In the genomic region with DNA sequence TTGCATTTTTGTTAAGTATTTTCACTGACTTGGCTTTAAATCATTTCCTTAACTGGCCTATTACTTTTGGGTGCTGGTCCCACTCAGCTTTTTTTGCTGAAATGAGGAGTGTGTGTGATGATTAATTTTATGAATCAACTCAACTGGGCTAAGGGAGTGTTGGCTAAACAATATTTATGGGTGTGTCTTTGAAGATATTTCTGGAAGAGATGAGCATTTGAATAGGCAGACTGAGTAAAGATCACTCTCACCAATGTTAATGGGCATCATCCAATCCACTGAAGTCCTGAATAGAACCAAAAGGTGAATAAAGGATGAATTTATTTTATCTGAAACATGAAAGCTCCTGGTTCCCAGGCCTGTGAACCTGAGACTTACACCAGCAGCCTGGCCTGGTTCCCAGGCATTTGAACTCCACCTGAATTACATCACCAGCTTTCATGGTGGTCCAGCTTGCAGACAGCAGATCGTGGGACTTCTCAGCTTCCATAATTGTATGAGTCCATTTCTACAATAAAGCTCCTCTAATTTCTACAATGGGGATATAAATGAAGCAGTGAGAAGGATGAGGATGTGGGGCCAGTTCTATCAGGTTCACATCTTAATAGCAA, we compare ENCODE assay signal across 32 cellular contexts.
A peak's percentile ranks its signal among the peaks of the same experiment; 100 is the strongest.
DNase-seq lines count a peak whose midpoint lies in the region; ATAC-seq, FAIRE-seq and TF ChIP-seq lines count a peak whose summit lies in the region.
"Had no signal": no experiment of that assay in that cellular context is flagged by ENCODE, and none has a peak within 500 bp of the region (broad histone marks: within the 10 kb centered on the region; RNA-seq: fewer than 3 reads in every experiment).

No MANE protein-coding gene starts in this region.

- no peaks in the 10 kb centered on the region for H3K9me3 Mint-ChIP-seq in astrocyte (ENCODE audit: unreplicated experiment)
- H3K9me3 Mint-ChIP-seq: activated CD4-positive, alpha-beta T cell treated with anti-CD3 and anti-CD28 coated beads, Interleukin-2, amount 10 ng/mL, durations not matched to agents 24 days and 14 days; activated naive CD8-positive, alpha-beta T cell treated with anti-CD3 and anti-CD28 coated beads, Interleukin-2, amount 50 U/mL, for 24 hours; activated T-cell treated with anti-CD3 and anti-CD28 coated beads, Interleukin-2, amount 50 U/mL, for 24 hours; stimulated activated naive B cell treated with anti-CD40 and anti-IgM and Interleukin-4, amounts not matched to agents 10 μg/mL and 1 μg/mL and 100 μg/mL, for 72 hours had no signal

- DNase-seq in A549 (ENCODE audit: low read depth in 1 of 2, low spot score in 1 of 2) (peak in 1 of 2 experiments; percentile 18), HCT116 (ENCODE audit: low read depth, low spot score) (no peak), astrocyte (ENCODE audit: low read depth) (peak; percentile 50), iris pigment epithelial cell (ENCODE audit: low read depth) (peak; percentile 59), right atrium auricular region (ENCODE audit: low spot score) (no peak), activated gamma-delta T cell treated with Interleukin-2 at 50 U/mL for 16 hours (no peak), NCI-H1105 (lab: John Stamatoyannopoulos, UW) (no peak)
- DNase-seq: activated CD4-positive, alpha-beta T cell treated with anti-CD3 and anti-CD28 coated beads, Interleukin-2, amount 10 ng/mL, durations not matched to agents 24 days and 14 days; activated gamma-delta T cell; activated naive CD8-positive, alpha-beta T cell treated with anti-CD3 and anti-CD28 coated beads, Interleukin-2, amount 50 U/mL, for 24 hours; activated T-cell treated with anti-CD3 and anti-CD28 coated beads, Interleukin-2, amount 50 U/mL, for 24 hours; CD4-positive, alpha-beta memory T cell; EL; heart left ventricle; Kasumi-1; NCI-H510A; posterior cingulate gyrus; right lobe of liver; SIG-M5; stimulated activated naive B cell treated with anti-CD40 and anti-IgM and Interleukin-4, amounts not matched to agents 10 μg/mL and 1 μg/mL and 100 μg/mL, for 72 hours; SW 1271; T-helper 9 cell; testis; uterus had no signal

- H3K9me3 ChIP-seq in A549: no peaks in the 10 kb centered on the region
- no peaks in the 10 kb centered on the region for H3K9me3 ChIP-seq in HCT116 (ENCODE audit: control insufficient read depth in 1 of 2, insufficient read depth in 1 of 2, low read depth in 1 of 2, low read length in 2 of 2)
- no peaks in the 10 kb centered on the region for H3K9me3 ChIP-seq in astrocyte (ENCODE audit: insufficient read depth, low read depth, low read length)
- H3K9me3 ChIP-seq in right atrium auricular region: no peaks in the 10 kb centered on the region
- H3K9me3 ChIP-seq: HAP-1, heart left ventricle, right lobe of liver, testis, uterus had no signal

- 0% methylated on average over 1 of the region's 1 CpG for WGBS in A549 (ENCODE audit: missing lambda C conversion rate)

- H2AFZ ChIP-seq in HCT116 (ENCODE audit: low read depth, low read length, poor library complexity, severe bottlenecking): peak overlapping the region; percentile 82
- no peak overlapping the region for H2AFZ ChIP-seq in astrocyte (ENCODE audit: low read depth, low read length)

- H3K4me3 ChIP-seq in A549: no peak overlapping the region
- no peak overlapping the region for H3K4me3 ChIP-seq in HCT116 (replicated peaks in 1 of 2; ENCODE audit: low read depth in 1 of 2, low read length in 2 of 2)
- no peak overlapping the region for H3K4me3 ChIP-seq in astrocyte (ENCODE audit: insufficient read depth, low read depth, low read length)
- H3K4me3 ChIP-seq in right atrium auricular region: no peak overlapping the region
- H3K4me3 ChIP-seq: HAP-1, heart left ventricle, right lobe of liver, testis, uterus had no signal

- RAD21 ChIA-PET in HCT116 (lab: Charles Lee; ENCODE audit: low non-redundant PET in 1 of 2, low total read pairs in 2 of 2, uncharacterized antibody in 2 of 2, unreplicated experiment in 2 of 2): interaction anchor here in 1 of 2 experiments (1.8 kb wide), 1 partner anchor 87 kb away, joined by 8 read pairs; no protein-coding TSS in a partner anchor

- H3K27me3 ChIP-seq in HCT116 (ENCODE audit: insufficient read depth, low read length) (no peaks in the 10 kb centered on the region), astrocyte (ENCODE audit: insufficient read depth, low read length) (no peaks in the 10 kb centered on the region), right atrium auricular region (no peaks in the 10 kb centered on the region)
- H3K27me3 ChIP-seq: heart left ventricle, right lobe of liver, testis, uterus had no signal

- H3K4me2 ChIP-seq in A549 (peak overlapping the region; percentile 46), HCT116 (ENCODE audit: low read length) (peak overlapping the region; percentile 46), astrocyte (ENCODE audit: low read length) (no peak overlapping the region)

- no peaks in the 10 kb centered on the region for H3K4me1 Mint-ChIP-seq in astrocyte (ENCODE audit: low read depth, unreplicated experiment)
- H3K4me1 Mint-ChIP-seq: activated CD4-positive, alpha-beta T cell treated with anti-CD3 and anti-CD28 coated beads, Interleukin-2, amount 10 ng/mL, durations not matched to agents 24 days and 14 days; CD4-positive, alpha-beta memory T cell had no signal

- H3K27me3 Mint-ChIP-seq in astrocyte (ENCODE audit: low read depth, unreplicated experiment): no peaks in the 10 kb centered on the region
- H3K27me3 Mint-ChIP-seq: activated T-cell treated with anti-CD3 and anti-CD28 coated beads, Interleukin-2, amount 50 U/mL, for 24 hours; brain; stimulated activated naive B cell treated with anti-CD40 and anti-IgM and Interleukin-4, amounts not matched to agents 10 μg/mL and 1 μg/mL and 100 μg/mL, for 72 hours had no signal

- intact Hi-C loops in HCT116 (cut with micrococcal nuclease): loop anchor here (2.0 to 5.0 kb wide), 5 partner anchors 240 to 1155 kb away; partner anchors contain the start of gene ZC3H12C

- no peaks in the 10 kb centered on the region for H3K79me2 ChIP-seq in HCT116 (ENCODE audit: insufficient read depth, low read length)
- H3K79me2 ChIP-seq in astrocyte (ENCODE audit: insufficient read depth, low read length): no peaks in the 10 kb centered on the region

- H3K9ac ChIP-seq in HCT116 (ENCODE audit: low read length): no peak overlapping the region
- H3K9ac ChIP-seq in astrocyte (ENCODE audit: low read length): no peak overlapping the region

- H3K27ac Mint-ChIP-seq in astrocyte (ENCODE audit: unreplicated experiment): no peak overlapping the region
- H3K27ac Mint-ChIP-seq: activated CD4-positive, alpha-beta T cell treated with anti-CD3 and anti-CD28 coated beads, Interleukin-2, amount 10 ng/mL, durations not matched to agents 24 days and 14 days; activated naive CD8-positive, alpha-beta T cell treated with anti-CD3 and anti-CD28 coated beads, Interleukin-2, amount 50 U/mL, for 24 hours; activated T-cell treated with anti-CD3 and anti-CD28 coated beads, Interleukin-2, amount 50 U/mL, for 24 hours; CD4-positive, alpha-beta memory T cell; stimulated activated naive B cell treated with anti-CD40 and anti-IgM and Interleukin-4, amounts not matched to agents 10 μg/mL and 1 μg/mL and 100 μg/mL, for 72 hours had no signal

- TF ChIP-seq POLR2A in A549 (IDR thresholded peaks at IDR 0.05; ENCODE audit: low read length): no peak
- TF ChIP-seq POLR2A in HCT116 (IDR thresholded peaks at IDR 0.05; ENCODE audit: borderline replicate concordance, extremely low read depth, insufficient read depth, insufficient read length): no peak

- POLR2A ChIA-PET in A549 (lab: Yijun Ruan, JAX) (interaction anchor here (1.2 kb wide), 1 partner anchor 89 kb away, joined by 3 read pairs; no protein-coding TSS in a partner anchor), HCT116 (lab: Charles Lee) (interaction anchor here (0.9 to 1.1 kb wide), 2 partner anchors 84 to 89 kb away, joined by 3 read pairs; no protein-coding TSS in a partner anchor)

- H3K36me3 Mint-ChIP-seq in astrocyte (ENCODE audit: low read depth, unreplicated experiment): no peaks in the 10 kb centered on the region
- H3K36me3 Mint-ChIP-seq: brain; CD4-positive, alpha-beta memory T cell; stimulated activated naive B cell treated with anti-CD40 and anti-IgM and Interleukin-4, amounts not matched to agents 10 μg/mL and 1 μg/mL and 100 μg/mL, for 72 hours had no signal

- ATAC-seq in A549 (0 out of 6 replicates have a peak, but pooled peaks of 1 of the 2 experiments have one; percentile 24), HCT116 (peak; percentile 58), HG03342 (IDR thresholded peaks at IDR 0.05; ENCODE audit: unreplicated experiment) (no peak)
- ATAC-seq: activated naive CD8-positive, alpha-beta T cell treated with anti-CD3 and anti-CD28 coated beads, Interleukin-2, amount 50 U/mL, for 24 hours; heart left ventricle; HepG2; Panc1; right lobe of liver; stimulated activated naive B cell treated with anti-CD40 and anti-IgM and Interleukin-4, amounts not matched to agents 10 μg/mL and 1 μg/mL and 100 μg/mL, for 72 hours had no signal

- H3K4me3 Mint-ChIP-seq in astrocyte (ENCODE audit: unreplicated experiment): no peak overlapping the region
- H3K4me3 Mint-ChIP-seq: activated CD4-positive, alpha-beta T cell treated with anti-CD3 and anti-CD28 coated beads, Interleukin-2, amount 10 ng/mL, durations not matched to agents 24 days and 14 days; activated naive CD8-positive, alpha-beta T cell treated with anti-CD3 and anti-CD28 coated beads, Interleukin-2, amount 50 U/mL, for 24 hours; activated T-cell treated with anti-CD3 and anti-CD28 coated beads, Interleukin-2, amount 50 U/mL, for 24 hours; brain; CD4-positive, alpha-beta memory T cell; stimulated activated naive B cell treated with anti-CD40 and anti-IgM and Interleukin-4, amounts not matched to agents 10 μg/mL and 1 μg/mL and 100 μg/mL, for 72 hours had no signal

- TF ChIP-seq EP300 in A549 (IDR thresholded peaks at IDR 0.05): 0 out of 5 replicates have a peak, but pooled peaks of 1 of the 2 experiments have one; percentile 14

- CTCF ChIA-PET in A549 (lab: Yijun Ruan, JAX) (interaction anchor here (0.8 to 3.5 kb wide), 3 partner anchors 13 to 1154 kb away, joined by 3 to 18 read pairs (median 3); no protein-coding TSS in a partner anchor), HCT116 (lab: Charles Lee) (interaction anchor here (0.8 to 2.4 kb wide), 6 partner anchors 63 to 1154 kb away, joined by 3 to 73 read pairs (median 5); no protein-coding TSS in a partner anchor)

- no peak for TF ChIP-seq RAD21 in A549 (conservative IDR thresholded peaks at IDR 0.05 in 1 of 2, IDR thresholded peaks at IDR 0.05 in 1 of 2)
- TF ChIP-seq RAD21 in HCT116 (IDR thresholded peaks at IDR 0.05; ENCODE audit: low read depth): no peak

- H3K36me3 ChIP-seq in HCT116 (ENCODE audit: control insufficient read depth in 1 of 2, insufficient read depth in 2 of 2, low read length in 2 of 2) (no peaks in the 10 kb centered on the region), astrocyte (ENCODE audit: insufficient read depth, low read length) (no peaks in the 10 kb centered on the region), right atrium auricular region (no peaks in the 10 kb centered on the region)
- H3K36me3 ChIP-seq: HAP-1, heart left ventricle, right lobe of liver, uterus had no signal

- no TSS peak for BruUV-seq in HCT116 (replicated peaks; lab: Mats Ljungman, UMichigan)

- H4K20me1 ChIP-seq in HCT116 (ENCODE audit: insufficient read depth) (no peaks in the 10 kb centered on the region), astrocyte (ENCODE audit: insufficient read depth, low read length) (no peaks in the 10 kb centered on the region)

- TF ChIP-seq CTCF in A549 (IDR thresholded peaks at IDR 0.05) (no peak), HCT116 (IDR thresholded peaks at IDR 0.05 in 2 of 3, conservative IDR thresholded peaks at IDR 0.05 in 1 of 3; ENCODE audit: borderline replicate concordance in 1 of 3, insufficient read depth in 1 of 3, low read depth in 2 of 3, low read length in 2 of 3) (no peak), astrocyte (IDR thresholded peaks at IDR 0.05; ENCODE audit: insufficient read depth, low read depth, low read length) (no peak), right atrium auricular region (IDR thresholded peaks at IDR 0.05) (no peak)

- H3K27ac ChIP-seq in A549: peak overlapping the region in 1 of 2 experiments; percentile 45; a peak in 3 of 6 replicates
- H3K27ac ChIP-seq in HCT116 (ENCODE audit: low read depth, low read length): peak overlapping the region; percentile 36; the same call in 1 of the 2 replicates
- H3K27ac ChIP-seq in astrocyte (ENCODE audit: low read depth, low read length): no peak overlapping the region
- H3K27ac ChIP-seq in right atrium auricular region: no peak overlapping the region
- H3K27ac ChIP-seq: heart left ventricle, HL-60, right lobe of liver, testis, uterus had no signal

- no peaks in the 10 kb centered on the region for H3K9me2 ChIP-seq in HCT116 (ENCODE audit: insufficient read depth)

- no peak for FAIRE-seq in A549 (lab: Jason Lieb, UNC)
- no peak for FAIRE-seq in astrocyte (lab: Jason Lieb, UNC)
- FAIRE-seq: A204.1, endothelial cell of umbilical vein, HepG2 had no signal

- H3K4me1 ChIP-seq in A549 (peaks cover 14% of the 10 kb centered on the region), HCT116 (ENCODE audit: control insufficient read depth in 1 of 2, insufficient read depth in 2 of 2, low read length in 2 of 2) (peaks cover 13 to 28% of the 10 kb centered on the region in 2 experiments), astrocyte (ENCODE audit: insufficient read depth, low read length) (no peaks in the 10 kb centered on the region), right atrium auricular region (no peaks in the 10 kb centered on the region)
- H3K4me1 ChIP-seq: HAP-1, right lobe of liver, testis, uterus had no signal

Comparison
In these comparisons a context has a peak if more than half of its experiments do, and no peak if none do; other contexts are left out.
1. DNase-seq: peak in astrocyte (single experiment) and iris pigment epithelial cell (single experiment); none in HCT116 (single experiment), right atrium auricular region (single experiment), activated gamma-delta T cell treated with Interleukin-2 at 50 U/mL for 16 hours (single experiment) and NCI-H1105 (single experiment).